In the genomic region with DNA sequence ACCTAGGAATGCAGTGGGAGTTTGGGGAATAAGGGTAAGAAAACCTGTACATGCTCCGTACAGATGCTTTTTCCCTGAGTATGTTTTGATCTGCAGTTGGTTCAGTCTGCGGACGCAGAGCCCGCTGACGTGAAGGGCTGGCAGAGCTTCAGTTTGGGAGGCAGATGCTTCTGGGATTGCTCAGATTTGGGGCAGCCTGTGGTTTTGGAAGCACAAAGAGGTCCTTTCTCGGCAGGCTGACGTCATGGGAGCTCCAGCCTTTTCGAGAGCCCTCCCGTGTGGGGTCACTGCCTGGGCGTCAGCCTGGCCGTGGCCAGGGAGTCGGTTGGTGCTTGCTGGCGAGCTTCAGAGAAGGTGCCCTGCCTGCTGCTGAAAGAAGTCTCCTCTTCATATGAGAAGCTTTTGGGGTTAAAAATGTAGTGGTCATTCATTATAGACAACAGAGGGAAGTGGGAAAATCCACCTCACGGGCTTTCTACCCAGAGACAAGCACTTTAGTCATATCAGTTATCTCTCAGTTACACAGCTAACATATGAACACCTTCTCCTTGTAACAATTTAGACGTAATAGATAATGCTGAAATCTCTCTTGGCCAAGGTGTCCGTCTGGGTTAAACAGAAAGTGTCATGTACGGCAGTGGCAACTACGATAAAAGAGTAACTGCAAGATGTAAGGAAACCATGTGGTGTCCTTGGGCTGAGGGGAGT, we compare ENCODE assay signal across 10 cellular contexts. TPM values are rescaled to one million over a fixed set of nuclear protein-coding genes. Genes with fewer than 3 reads are reported as not detected.
DNase-seq lines count a peak whose midpoint lies in the region; TF ChIP-seq lines count a peak whose summit lies in the region.
"Had no signal": no experiment of that assay in that cellular context is flagged by ENCODE, and none has a peak within 500 bp of the region (broad histone marks: within the 10 kb centered on the region; RNA-seq: fewer than 3 reads in every experiment).

No MANE protein-coding gene starts in this region.

- H3K27me3 Mint-ChIP-seq in endodermal cell (ENCODE audit: insufficient read depth): no peaks in the 10 kb centered on the region

- no peaks in the 10 kb centered on the region for H3K79me2 ChIP-seq in ACC112 (ENCODE audit: control insufficient read depth, insufficient read depth, low read length, unreplicated experiment)

- H3K9me3 ChIP-seq in endodermal cell (ENCODE audit: control insufficient read depth, low read length) (no peaks in the 10 kb centered on the region), muscle layer of colon (ENCODE audit: low read length) (no peaks in the 10 kb centered on the region)

- H3K27ac ChIP-seq in ACC112 (ENCODE audit: low read depth, low read length): peak overlapping the region; percentile 76
- H3K27ac ChIP-seq in endodermal cell (ENCODE audit: low read depth, low read length): no peak overlapping the region
- H3K27ac ChIP-seq in muscle layer of colon (ENCODE audit: low read depth, low read length): peak overlapping the region; percentile 77

- no peak overlapping the region for H2AFZ ChIP-seq in ACC112 (ENCODE audit: low read length, unreplicated experiment)

- H3K27ac Mint-ChIP-seq in endodermal cell: peak overlapping the region; percentile 46

- H3K4me3 Mint-ChIP-seq in endodermal cell: no peak overlapping the region

- TF ChIP-seq CTCF in endodermal cell (conservative IDR thresholded peaks at IDR 0.05): no peak

- H3K4me1 Mint-ChIP-seq in endodermal cell: peaks cover 17% of the 10 kb centered on the region

- H3K9me3 Mint-ChIP-seq in endodermal cell: no peaks in the 10 kb centered on the region

- DNase-seq in M059J (ENCODE audit: low read depth) (peak; percentile 99), endodermal cell (no peak), HPDE6-E6E7 (ENCODE audit: extremely low spot score) (no peak), DMS53 (lab: John Stamatoyannopoulos, UW) (no peak), SK-N-DZ (ENCODE audit: low spot score) (no peak)
- DNase-seq in effector CD4-positive, alpha-beta T cell: no peak
- DNase-seq: H7, NCI-H187 had no signal

- H3K9ac ChIP-seq in endodermal cell (ENCODE audit: extremely low read depth, low read length, poor library complexity, severe bottlenecking) (no peak overlapping the region), muscle layer of colon (ENCODE audit: low read length) (peak overlapping the region; percentile 66)

- H3K4me3 ChIP-seq in ACC112 (ENCODE audit: low read depth, low read length): no peak overlapping the region
- no peak overlapping the region for H3K4me3 ChIP-seq in endodermal cell (ENCODE audit: low read length)
- H3K4me3 ChIP-seq in muscle layer of colon (ENCODE audit: low read depth in 1 of 2, low read length in 2 of 2): no peak overlapping the region

- H3K36me3 Mint-ChIP-seq in endodermal cell (ENCODE audit: low read depth): peaks cover 19% of the 10 kb centered on the region

- no peaks in the 10 kb centered on the region for H3K27me3 ChIP-seq in ACC112 (ENCODE audit: insufficient read depth, low read length)
- H3K27me3 ChIP-seq in endodermal cell (ENCODE audit: control insufficient read depth, insufficient read depth, low read length, poor library complexity, severe bottlenecking): no peaks in the 10 kb centered on the region
- no peaks in the 10 kb centered on the region for H3K27me3 ChIP-seq in muscle layer of colon (ENCODE audit: control insufficient read depth in 1 of 2, insufficient read depth in 2 of 2, low read length in 2 of 2)

- H3K36me3 ChIP-seq in ACC112 (ENCODE audit: insufficient read depth, low read length) (no peaks in the 10 kb centered on the region), endodermal cell (ENCODE audit: control insufficient read depth, insufficient read depth, low read length) (peaks cover 43% of the 10 kb centered on the region), muscle layer of colon (ENCODE audit: insufficient read depth, low read length) (peaks cover 71% of the 10 kb centered on the region)

- H3K4me1 ChIP-seq in ACC112 (ENCODE audit: control insufficient read depth, insufficient read depth, low read length, unreplicated experiment): peaks cover 32% of the 10 kb centered on the region
- H3K4me1 ChIP-seq in endodermal cell (ENCODE audit: control insufficient read depth, insufficient read depth, low read length): peaks cover 5% of the 10 kb centered on the region
- peaks cover 21% of the 10 kb centered on the region for H3K4me1 ChIP-seq in muscle layer of colon (ENCODE audit: insufficient read depth, low read length)

- whole genome bisulfite sequencing in endodermal cell (ENCODE audit: insufficient coverage in 1 of 2, insufficient read length in 1 of 2), 2 experiments: 90 to 92% methylated on average over 17 to 18 of the region's 18 CpGs

RNA-seq across cellular contexts. Expression of a gene that starts 26.8 kb away (rescaled TPM):
- total RNA-seq in M059J (2014; rRNA removed; shearing (Covaris generic)): 3.0 and 4.0 TPM in 2 replicates
- total RNA-seq in endodermal cell: 10 to 100 TPM; 20.7 to 27.9 TPM
- 9.3 TPM for polyA plus RNA-seq in endodermal cell (2013, experiment 1 of 2)
- 8.0 TPM for polyA plus RNA-seq in endodermal cell (2013, experiment 2 of 2)
- 7.5 and 9.4 TPM in 2 replicates for polyA plus RNA-seq in SK-N-DZ (2014; cell fraction: cytosol; rRNA removed)
- polyA plus RNA-seq in SK-N-DZ (2014; cell fraction: nucleus; rRNA removed): 40.5 and 50.6 TPM in 2 replicates
